37 cellular contexts compared by ENCODE assay signal in genomic region chr10:28982950-28983349, GRCh38.
"Had no signal": no experiment of that assay in that cellular context is flagged by ENCODE, and none has a peak within 500 bp of the region (broad histone marks: within the 10 kb centered on the region; RNA-seq: fewer than 3 reads in every experiment).

No MANE protein-coding gene starts in this region.

- DNase-seq: activated CD4-positive, alpha-beta memory T cell treated with anti-CD3 and anti-CD28 coated beads, Interleukin-2, amount 10 ng/mL, durations not matched to agents 7 days and 5 days; activated CD4-positive, alpha-beta T cell treated with anti-CD3 and anti-CD28 coated beads for 1 hour; activated CD4-positive, alpha-beta T cell treated with anti-CD3 and anti-CD28 coated beads for 36 hours; activated CD4-positive, alpha-beta T cell treated with anti-CD3 and anti-CD28 coated beads for 48 hours; activated CD4-positive, alpha-beta T cell treated with anti-CD3 and anti-CD28 coated beads, Interleukin-2, amount 10 ng/mL, durations not matched to agents 7 days and 5 days; activated CD4-positive, alpha-beta T cell treated with anti-CD3 and anti-CD28 coated beads, Interleukin-2, amount 50 U/mL, for 48 hours; activated CD4-positive, CD25-positive, alpha-beta regulatory T cell; activated CD8-positive, alpha-beta memory T cell treated with anti-CD3 and anti-CD28 coated beads for 24 hours; activated CD8-positive, alpha-beta memory T cell treated with anti-CD3 and anti-CD28 coated beads, Interleukin-2, amount 10 ng/mL, durations not matched to agents 7 days and 5 days; activated CD8-positive, alpha-beta memory T cell treated with anti-CD3 and anti-CD28 coated beads, Interleukin-2, amount 50 U/mL, for 48 hours; activated CD8-positive, alpha-beta T cell treated with anti-CD3 and anti-CD28 coated beads, Interleukin-2, amount 10 ng/mL, durations not matched to agents 7 days and 5 days; activated effector memory CD4-positive, alpha-beta T cell treated with anti-CD3 and anti-CD28 coated beads, Interleukin-2, amount 50 U/mL, for 16 hours; activated gamma-delta T cell treated with Interleukin-2 at 50 U/mL for 16 hours; activated naive CD4-positive, alpha-beta T cell; activated naive CD4-positive, alpha-beta T cell treated with anti-CD3 and anti-CD28 coated beads for 36 hours; activated naive CD4-positive, alpha-beta T cell treated with anti-CD3 and anti-CD28 coated beads, Interleukin-2, amount 50 U/mL, for 16 hours; activated naive CD8-positive, alpha-beta T cell treated with anti-CD3 and anti-CD28 coated beads for 36 hours; activated T-cell treated with anti-CD3 and anti-CD28 coated beads, Interleukin-2, amount 50 U/mL, for 24 hours; activated T-cell treated with anti-CD3 and anti-CD28 coated beads, Interleukin-2, amount 50 U/mL, for 48 hours; amygdala; anterior cingulate cortex; caudate nucleus; cerebellar nuclear complex; T-cell; T-helper 2 cell; T-helper 9 cell; WERI-Rb-1 had no signal

- H3K9me3 ChIP-seq: ascending aorta had no signal

- H3K36me3 ChIP-seq: ascending aorta, cardiac muscle cell, WERI-Rb-1 had no signal

- H3K27me3 Mint-ChIP-seq: activated CD4-positive, alpha-beta memory T cell treated with anti-CD3 and anti-CD28 coated beads, Interleukin-2, amount 10 ng/mL, durations not matched to agents 7 days and 5 days; activated CD4-positive, alpha-beta T cell treated with anti-CD3 and anti-CD28 coated beads for 36 hours; activated CD4-positive, alpha-beta T cell treated with anti-CD3 and anti-CD28 coated beads, Interleukin-2, amount 10 ng/mL, durations not matched to agents 7 days and 5 days; activated T-cell treated with anti-CD3 and anti-CD28 coated beads, Interleukin-2, amount 50 U/mL, for 24 hours; activated T-helper 17 cell treated with anti-CD3 and anti-CD28 coated beads, Interleukin-2, amount 50 U/mL, for 72 hours had no signal

- ATAC-seq: activated CD4-positive, alpha-beta T cell treated with anti-CD3 and anti-CD28 coated beads for 36 hours; activated CD4-positive, CD25-positive, alpha-beta regulatory T cell treated with anti-CD3 and anti-CD28 coated beads, Interleukin-2, amount 50 U/mL, for 24 hours; activated CD8-positive, alpha-beta memory T cell treated with anti-CD3 and anti-CD28 coated beads, Interleukin-2, amount 10 ng/mL, durations not matched to agents 7 days and 5 days; activated CD8-positive, alpha-beta T cell treated with anti-CD3 and anti-CD28 coated beads, Interleukin-2, amount 10 ng/mL, durations not matched to agents 7 days and 5 days; activated naive CD4-positive, alpha-beta T cell treated with anti-CD3 and anti-CD28 coated beads, Interleukin-2, amount 50 U/mL, for 72 hours; activated T-helper 17 cell treated with anti-CD3 and anti-CD28 coated beads, Interleukin-2, amount 50 U/mL, for 72 hours; T-cell; WTC11 had no signal

- H3K4me1 Mint-ChIP-seq: activated CD4-positive, alpha-beta T cell treated with anti-CD3 and anti-CD28 coated beads for 36 hours; activated CD4-positive, alpha-beta T cell treated with anti-CD3 and anti-CD28 coated beads, Interleukin-2, amount 10 ng/mL, durations not matched to agents 7 days and 5 days; activated naive CD8-positive, alpha-beta T cell treated with anti-CD3 and anti-CD28 coated beads for 36 hours; activated T-helper 17 cell treated with anti-CD3 and anti-CD28 coated beads, Interleukin-2, amount 50 U/mL, for 72 hours; T-cell had no signal

- H3K27ac Mint-ChIP-seq: activated CD4-positive, alpha-beta memory T cell treated with anti-CD3 and anti-CD28 coated beads, Interleukin-2, amount 10 ng/mL, durations not matched to agents 7 days and 5 days; activated CD4-positive, alpha-beta T cell treated with anti-CD3 and anti-CD28 coated beads for 36 hours; activated CD4-positive, alpha-beta T cell treated with anti-CD3 and anti-CD28 coated beads, Interleukin-2, amount 10 ng/mL, durations not matched to agents 7 days and 5 days; activated CD8-positive, alpha-beta memory T cell treated with anti-CD3 and anti-CD28 coated beads, Interleukin-2, amount 10 ng/mL, durations not matched to agents 7 days and 5 days; activated CD8-positive, alpha-beta T cell treated with anti-CD3 and anti-CD28 coated beads, Interleukin-2, amount 10 ng/mL, durations not matched to agents 7 days and 5 days; activated naive CD4-positive, alpha-beta T cell treated with anti-CD3 and anti-CD28 coated beads for 36 hours; activated naive CD4-positive, alpha-beta T cell treated with anti-CD3 and anti-CD28 coated beads, Interleukin-2, amount 50 U/mL, for 72 hours; activated naive CD8-positive, alpha-beta T cell treated with anti-CD3 and anti-CD28 coated beads for 36 hours; activated T-cell treated with anti-CD3 and anti-CD28 coated beads, Interleukin-2, amount 50 U/mL, for 24 hours; activated T-helper 1 cell treated with anti-CD3 and anti-CD28 coated beads, Interleukin-12 subunit alpha, Interleukin-12 subunit beta, Interleukin-2, Interleukin-4 antibody, amounts not matched to agents 30 ng/mL and 10 ng/mL and 1 ng/mL, durations not matched to agents 14 hours and 24 hours and 36 hours; activated T-helper 17 cell treated with anti-CD3 and anti-CD28 coated beads, Interleukin-2, amount 50 U/mL, for 72 hours; brain; T-cell; T-helper 2 cell treated with Interferon-gamma antibody and Interleukin-4, amounts not matched to agents 5 μg/mL and 100 μg/mL, for 36 hours; WTC11 had no signal

- H3K4me3 Mint-ChIP-seq: activated CD4-positive, alpha-beta memory T cell treated with anti-CD3 and anti-CD28 coated beads, Interleukin-2, amount 10 ng/mL, durations not matched to agents 7 days and 5 days; activated CD4-positive, alpha-beta T cell treated with anti-CD3 and anti-CD28 coated beads for 36 hours; activated CD4-positive, alpha-beta T cell treated with anti-CD3 and anti-CD28 coated beads, Interleukin-2, amount 10 ng/mL, durations not matched to agents 7 days and 5 days; activated CD8-positive, alpha-beta memory T cell treated with anti-CD3 and anti-CD28 coated beads, Interleukin-2, amount 10 ng/mL, durations not matched to agents 7 days and 5 days; activated CD8-positive, alpha-beta T cell treated with anti-CD3 and anti-CD28 coated beads, Interleukin-2, amount 10 ng/mL, durations not matched to agents 7 days and 5 days; activated naive CD4-positive, alpha-beta T cell treated with anti-CD3 and anti-CD28 coated beads for 36 hours; activated naive CD8-positive, alpha-beta T cell treated with anti-CD3 and anti-CD28 coated beads for 36 hours; activated T-cell treated with anti-CD3 and anti-CD28 coated beads, Interleukin-2, amount 50 U/mL, for 24 hours; activated T-helper 1 cell treated with anti-CD3 and anti-CD28 coated beads, Interleukin-12 subunit alpha, Interleukin-12 subunit beta, Interleukin-2, Interleukin-4 antibody, amounts not matched to agents 30 ng/mL and 10 ng/mL and 1 ng/mL, durations not matched to agents 14 hours and 24 hours and 36 hours; activated T-helper 17 cell treated with anti-CD3 and anti-CD28 coated beads, Interleukin-2, amount 50 U/mL, for 72 hours; brain; central memory CD8-positive, alpha-beta T cell; T-cell; T-helper 2 cell treated with Interferon-gamma antibody and Interleukin-4, amounts not matched to agents 5 μg/mL and 100 μg/mL, for 36 hours; WTC11 had no signal

- H3K4me3 ChIP-seq: ascending aorta, cardiac muscle cell had no signal

- H3K27me3 ChIP-seq: ascending aorta, cardiac muscle cell had no signal

- H3K9me3 Mint-ChIP-seq: activated CD4-positive, alpha-beta T cell treated with anti-CD3 and anti-CD28 coated beads, Interleukin-2, amount 10 ng/mL, durations not matched to agents 7 days and 5 days; activated naive CD4-positive, alpha-beta T cell treated with anti-CD3 and anti-CD28 coated beads for 36 hours; activated naive CD8-positive, alpha-beta T cell treated with anti-CD3 and anti-CD28 coated beads for 36 hours; activated T-cell treated with anti-CD3 and anti-CD28 coated beads, Interleukin-2, amount 50 U/mL, for 24 hours; activated T-helper 1 cell treated with anti-CD3 and anti-CD28 coated beads, Interleukin-12 subunit alpha, Interleukin-12 subunit beta, Interleukin-2, Interleukin-4 antibody, amounts not matched to agents 30 ng/mL and 10 ng/mL and 1 ng/mL, durations not matched to agents 14 hours and 24 hours and 36 hours; activated T-helper 17 cell treated with anti-CD3 and anti-CD28 coated beads, Interleukin-2, amount 50 U/mL, for 72 hours; brain; central memory CD8-positive, alpha-beta T cell; T-cell; T-helper 2 cell treated with Interferon-gamma antibody and Interleukin-4, amounts not matched to agents 5 μg/mL and 100 μg/mL, for 36 hours; WTC11 had no signal

- H3K27ac ChIP-seq: ascending aorta, cardiac muscle cell, WERI-Rb-1 had no signal

- H3K36me3 Mint-ChIP-seq: activated CD8-positive, alpha-beta memory T cell treated with anti-CD3 and anti-CD28 coated beads, Interleukin-2, amount 10 ng/mL, durations not matched to agents 7 days and 5 days; activated naive CD4-positive, alpha-beta T cell treated with anti-CD3 and anti-CD28 coated beads, Interleukin-2, amount 50 U/mL, for 72 hours; activated naive CD8-positive, alpha-beta T cell treated with anti-CD3 and anti-CD28 coated beads for 36 hours; brain; T-cell; WTC11 had no signal
